Comparison of ENCODE assay signal across 19 cellular contexts in genomic region chr9:88954073-88954472, GRCh38. TPM values are rescaled to one million over a fixed set of nuclear protein-coding genes. Genes with fewer than 3 reads are reported as not detected.
DNase-seq lines count a peak whose midpoint lies in the region; ATAC-seq, FAIRE-seq and TF ChIP-seq lines count a peak whose summit lies in the region.
"Had no signal": no experiment of that assay in that cellular context is flagged by ENCODE, and none has a peak within 500 bp of the region (broad histone marks: within the 10 kb centered on the region; RNA-seq: fewer than 3 reads in every experiment).

No MANE protein-coding gene starts in this region.

- H3K9me1 ChIP-seq in K562 (ENCODE audit: control insufficient read depth, insufficient read depth, low read length), result peaks cover 4% of the 10 kb centered on the region

- H3K27ac ChIP-seq in K562 (ENCODE audit: extremely low read depth, low read depth, low read length) (no peak overlapping the region), vagina (no peak overlapping the region)

- no peaks in the 10 kb centered on the region for H3K9me3 Mint-ChIP-seq in HFFc6
- H3K9me3 Mint-ChIP-seq: activated naive CD4-positive, alpha-beta T cell treated with anti-CD3 and anti-CD28 coated beads, Interleukin-2, amount 50 U/mL, for 24 hours had no signal

- H3K9me3 ChIP-seq in K562 (replicated peaks; ENCODE audit: control insufficient read depth, insufficient read depth, low read depth, low read length) (no peaks in the 10 kb centered on the region), vagina (no peaks in the 10 kb centered on the region)
- H3K9me3 ChIP-seq: esophagus squamous epithelium, mucosa of descending colon had no signal

- H4K20me1 ChIP-seq in K562 (replicated peaks; ENCODE audit: control insufficient read depth, insufficient read depth, low read length), result no peaks in the 10 kb centered on the region; the same call in 1 of the 2 replicates

- peaks cover 0 to 6% of the 10 kb centered on the region in 2 experiments; a peak in 1 of 5 replicates for H3K27me3 ChIP-seq in K562 (ENCODE audit: control insufficient read depth in 2 of 2, insufficient read depth in 2 of 2, low read length in 2 of 2)
- H3K27me3 ChIP-seq in vagina, result no peaks in the 10 kb centered on the region

- H3K27ac Mint-ChIP-seq in HFFc6, result peak overlapping the region; percentile 89; the same call in 1 of the 2 replicates
- H3K27ac Mint-ChIP-seq: activated naive CD4-positive, alpha-beta T cell treated with anti-CD3 and anti-CD28 coated beads, Interleukin-2, amount 50 U/mL, for 24 hours; CD8-positive, alpha-beta memory T cell had no signal

- POLR2A ChIA-PET in K562 (lab: Yijun Ruan, JAX), result no interaction called here

- H3K9ac ChIP-seq in K562 (ENCODE audit: insufficient read depth in 1 of 2, low read depth in 2 of 2, low read length in 2 of 2), result no peak overlapping the region

- ATAC-seq in K562 (no peak), GM19455 (IDR thresholded peaks at IDR 0.05; ENCODE audit: unreplicated experiment) (no peak)
- ATAC-seq: HCT116, mucosa of descending colon had no signal

- no peak overlapping the region for H2AFZ ChIP-seq in K562 (ENCODE audit: low read depth, low read length)

- no peak for TF ChIP-seq EP300 in K562 (IDR thresholded peaks at IDR 0.05; ENCODE audit: low read length)

- no peak overlapping the region for H3K4me2 ChIP-seq in K562 (ENCODE audit: insufficient read depth, low read length)

- no peaks in the 10 kb centered on the region for H3K36me3 Mint-ChIP-seq in HFFc6 (ENCODE audit: low read depth)
- H3K36me3 Mint-ChIP-seq: activated naive CD4-positive, alpha-beta T cell treated with anti-CD3 and anti-CD28 coated beads, Interleukin-2, amount 50 U/mL, for 24 hours; CD8-positive, alpha-beta memory T cell had no signal

- H3K36me3 ChIP-seq in K562 (ENCODE audit: control insufficient read depth, insufficient read depth, low read length), result no peaks in the 10 kb centered on the region
- H3K36me3 ChIP-seq in vagina, result no peaks in the 10 kb centered on the region
- H3K36me3 ChIP-seq: esophagus squamous epithelium had no signal

- WGBS in K562 (ENCODE audit: insufficient coverage, low coverage, missing lambda C conversion rate), result 0% methylated on average over 2 of the region's 2 CpGs

- TF ChIP-seq RAD21 in K562 (CRISPR knock-in tag; conservative IDR thresholded peaks at IDR 0.05 in 1 of 2, IDR thresholded peaks at IDR 0.05 in 1 of 2), result no peak

- TF ChIP-seq CTCF in AG09309 (IDR thresholded peaks at IDR 0.05; ENCODE audit: control insufficient read depth, insufficient read depth, low read depth, low read length, missing control alignments) (no peak), HFFc6 (IDR thresholded peaks at IDR 0.05) (no peak), K562 (IDR thresholded peaks at IDR 0.05 in 2 of 3, conservative IDR thresholded peaks at IDR 0.05 in 1 of 3; ENCODE audit: insufficient read depth in 2 of 3, low read depth in 1 of 3, low read length in 3 of 3) (no peak), vagina (IDR thresholded peaks at IDR 0.05) (no peak)

- CTCF ChIA-PET in K562 (lab: Yijun Ruan, JAX; ENCODE audit: low intra/inter-chr PET ratio), result no interaction called here

- DNase-seq in AG09309 (ENCODE audit: low read depth), result peak; percentile 4
- DNase-seq in HFFc6, result peak; percentile 32
- DNase-seq in K562 (ENCODE audit: extremely low read depth in 1 of 4, low spot score in 3 of 4), result no peak
- peak; percentile 20 for DNase-seq in myocyte (ENCODE audit: low read depth)
- DNase-seq in vagina (ENCODE audit: extremely low spot score in 2 of 2), result no peak
- DNase-seq in NCI-H2107 (lab: John Stamatoyannopoulos, UW), result no peak
- no peak for DNase-seq in Kasumi-1 (lab: John Stamatoyannopoulos, UW)
- DNase-seq: CD8-positive, alpha-beta memory T cell; esophagus squamous epithelium; mucosa of descending colon; NCI-H748 treated with DMSO at 0.1 percent for 48 hours; SHP77 treated with DMSO at 0.1 percent for 48 hours; stimulated activated CD4-positive, alpha-beta T cell treated with anti-CD3 and anti-CD28 coated beads, Interleukin-4, amount 100 ng/mL, for 1 hour; stimulated activated naive CD4-positive, alpha-beta T cell had no signal

- no peak overlapping the region for H3K4me3 ChIP-seq in AG09309 (ENCODE audit: control insufficient read depth, low read depth, low read length)
- no peak overlapping the region for H3K4me3 ChIP-seq in K562
- H3K4me3 ChIP-seq in vagina, result no peak overlapping the region
- H3K4me3 ChIP-seq: coronary artery, esophagus squamous epithelium, mucosa of descending colon had no signal

- no peak for FAIRE-seq in K562 (lab: Jason Lieb, UNC)

- peaks cover 2% of the 10 kb centered on the region; the same call in 1 of the 2 replicates for H3K27me3 Mint-ChIP-seq in HFFc6 (ENCODE audit: insufficient read depth)

- H3K4me1 ChIP-seq in K562 (replicated peaks in 1 of 2; ENCODE audit: control insufficient read depth in 2 of 2, insufficient read depth in 2 of 2, low read length in 2 of 2) (peaks cover 6 to 19% of the 10 kb centered on the region in 2 experiments; a peak in 4 of 5 replicates), vagina (peaks cover 46% of the 10 kb centered on the region)

- intact Hi-C loops in K562 (cut with micrococcal nuclease), result no loop called here
- intact Hi-C loops in vagina (cut with DNase I), result no loop called here

- no TSS peak for BruUV-seq in K562 (replicated peaks; lab: Mats Ljungman, UMichigan)

- H3K79me2 ChIP-seq in K562 (ENCODE audit: control insufficient read depth, insufficient read depth, low read length), result no peaks in the 10 kb centered on the region

- H3K4me3 Mint-ChIP-seq in HFFc6, result peak overlapping the region; percentile 85
- H3K4me3 Mint-ChIP-seq: activated naive CD4-positive, alpha-beta T cell treated with anti-CD3 and anti-CD28 coated beads, Interleukin-2, amount 50 U/mL, for 24 hours; CD8-positive, alpha-beta memory T cell had no signal

- TF ChIP-seq POLR2A in K562 (conservative IDR thresholded peaks at IDR 0.05) (no peak), vagina (IDR thresholded peaks at IDR 0.05) (no peak)

- H3K4me1 Mint-ChIP-seq in HFFc6 (ENCODE audit: low read depth), result peaks cover 52% of the 10 kb centered on the region
- H3K4me1 Mint-ChIP-seq: activated naive CD4-positive, alpha-beta T cell treated with anti-CD3 and anti-CD28 coated beads, Interleukin-2, amount 50 U/mL, for 24 hours had no signal

- in situ Hi-C loops in K562 (cut with MboI), result no loop called here

TF ChIP-seq in K562, 482 proteins besides CTCF, POLR2A, EP300 and RAD21:
- TF ChIP-seq TSC22D4 (tag; IDR thresholded peaks at IDR 0.05), result no peak
- TF ChIP-seq CBFA2T3 (IDR thresholded peaks at IDR 0.05), result no peak
- TF ChIP-seq NFIC (IDR thresholded peaks at IDR 0.05), result peak; percentile 30; the same call in 1 of the 2 replicates

RNA-seq across cellular contexts. Expression of gene S1PR3, which starts 37.2 kb away (rescaled TPM):
- total RNA-seq in HFFc6 (2021; fragmentation: NEBNext Ultra II Directional; extraction: Animal tissue kit (Norgen Biotek cat#: 25700)), result 10 to 100 TPM; 15.1 to 27.7 (median 23.9) TPM
- 2.3 and 3.4 TPM in 2 replicates for total RNA-seq in K562 (2011; cell fraction: chromatin; rRNA removed; ENCODE audit: low replicate concordance)
- total RNA-seq in K562 (2011; cell fraction: nucleolus; rRNA removed), result 1.6 and 3.8 TPM in 2 replicates
- 2.1 and 3.8 TPM in 2 replicates for total RNA-seq in K562 (2011; cell fraction: nucleoplasm; rRNA removed)
- 0.20 and 0.23 TPM in 2 replicates for total RNA-seq in K562 (2014; rRNA removed)
- 0.22 and 0.26 TPM in 2 replicates for total RNA-seq in K562 (2014; rRNA removed; fragmentation: Illumina TruSeq; extraction: Trizol)
- 0.26 and 0.29 TPM in 2 replicates for total RNA-seq in K562 (2015; rRNA removed; fragmentation: Illumina TruSeq; extraction: Trizol)
- 0.31 and 0.33 TPM in 2 replicates for total RNA-seq in K562 (2021)
- 0.38 and 2.0 TPM in 2 replicates for polyA plus RNA-seq in K562 (2011; rRNA removed)
- 0.44 and 2.0 TPM in 2 replicates for polyA plus RNA-seq in K562 (2011; cell fraction: cytosol; rRNA removed)
- 0.41 and 2.3 TPM in 2 replicates for polyA plus RNA-seq in K562 (2011; cell fraction: nucleus; rRNA removed)
- 0.37 and 0.39 TPM in 2 replicates for polyA plus RNA-seq in K562 (2012)
- 0.31 and 0.43 TPM in 2 replicates for polyA plus RNA-seq in K562 (2014; fragmentation: Illumina TruSeq; extraction: Trizol)
- polyA plus RNA-seq in K562 (2014; fragmentation: Nextera tagmentation; extraction: Ambion mirVana), result under 1 TPM; 0.03 to 0.07 TPM
- 0.36 and 0.85 TPM in 2 replicates for polyA plus RNA-seq in K562 (2014; rRNA removed)
- 0.33 and 3.3 TPM in 2 replicates for polyA minus RNA-seq in K562 (2011; rRNA and poly(A)+ RNA removed)
- polyA minus RNA-seq in K562 (2011; cell fraction: cytosol; rRNA and poly(A)+ RNA removed), result 1.4 TPM in 1 of 2 replicates, not detected in the other
- polyA minus RNA-seq in K562 (2011; cell fraction: nucleus; rRNA and poly(A)+ RNA removed), result 0.22 and 1.9 TPM in 2 replicates
- total RNA-seq in myocyte, result 0.70 and 1.3 TPM in 2 replicates
- 0.87 TPM for polyA plus RNA-seq in myocyte (2012)
- total RNA-seq in vagina, result 39.3 TPM
- total RNA-seq: HT-29 had no signal
- polyA plus RNA-seq: CD8-positive, alpha-beta memory T cell had no signal

Comparison
In these comparisons a context has a peak if more than half of its experiments do, and no peak if none do; other contexts are left out.
1. DNase-seq: peak in AG09309 (single experiment), HFFc6 (single experiment) and myocyte (single experiment); none in K562 (0 of 4), vagina (0 of 2), NCI-H2107 (single experiment) and Kasumi-1 (0 of 2).